8 cellular contexts compared by ENCODE assay signal in the genomic region with DNA sequence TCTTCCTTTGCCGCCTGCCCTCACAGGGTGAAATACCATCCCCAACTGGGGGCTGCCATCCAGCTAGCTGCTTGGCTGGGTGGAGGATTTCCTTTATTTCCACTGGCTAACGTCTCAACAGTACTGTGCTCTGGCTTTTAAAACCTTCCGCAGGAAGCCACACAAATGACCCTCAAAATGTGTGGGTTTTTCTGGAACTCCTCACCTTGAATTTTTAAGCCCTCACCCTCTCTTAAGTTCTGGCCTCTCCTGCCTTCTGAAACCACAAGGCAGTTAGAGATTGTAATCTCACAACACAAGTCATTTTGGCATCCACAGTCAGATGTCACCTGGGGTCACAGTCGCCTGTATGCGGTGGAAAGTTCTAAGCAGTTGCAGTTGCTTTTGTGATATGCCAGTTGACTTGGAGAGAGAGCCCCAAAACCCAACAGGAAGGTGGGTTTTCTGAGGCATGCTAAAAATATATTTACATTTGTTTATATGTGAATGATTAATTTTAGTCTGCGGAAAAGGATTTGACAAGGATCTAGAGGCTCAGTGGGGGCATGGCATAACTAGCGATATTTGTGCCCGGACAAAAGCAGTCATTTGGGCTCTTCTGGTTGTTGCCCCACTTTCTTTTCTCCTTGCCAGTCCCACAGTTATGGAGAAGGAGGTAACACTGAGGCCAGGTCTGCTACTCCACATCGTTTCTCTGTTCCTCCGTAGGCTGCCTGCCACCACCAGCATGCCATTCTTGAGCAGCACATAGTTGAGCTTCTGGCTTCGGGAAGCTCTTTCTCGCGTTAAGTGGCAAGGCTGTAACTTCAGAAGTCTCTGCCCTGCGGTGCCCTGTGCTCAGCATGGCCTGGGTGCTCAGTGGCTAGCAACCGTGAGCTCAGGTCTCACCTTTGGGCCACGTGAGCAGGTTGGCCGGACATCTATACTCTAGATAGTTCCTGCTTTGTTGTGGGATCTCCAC.
DNase-seq lines count a peak whose midpoint lies in the region; ATAC-seq and TF ChIP-seq lines count a peak whose summit lies in the region.

No MANE protein-coding gene starts in this region.

- peak; percentile 68 for ATAC-seq in GM18861 (IDR thresholded peaks at IDR 0.05; ENCODE audit: unreplicated experiment)
- no peak for ATAC-seq in HG02588 (IDR thresholded peaks at IDR 0.05; ENCODE audit: unreplicated experiment)
- no peak for ATAC-seq in HG03175 (IDR thresholded peaks at IDR 0.05; ENCODE audit: unreplicated experiment)

- no peak for TF ChIP-seq CTCF in HL-60 (IDR thresholded peaks at IDR 0.05; ENCODE audit: insufficient read depth, low read length)
- no peak for TF ChIP-seq CTCF in vagina (IDR thresholded peaks at IDR 0.05)

- H3K27ac ChIP-seq in HL-60 (replicated peaks): peak overlapping the region; percentile 84
- H3K27ac ChIP-seq in vagina: no peak overlapping the region

- DNase-seq in HL-60 (ENCODE audit: low read depth in 1 of 2, low spot score in 1 of 2) (peak; percentile 16 to 86), activated T-cell treated with anti-CD3 and anti-CD28 coated beads for 4 hours (peak; percentile 19), ureter (ENCODE audit: low spot score) (no peak), vagina (ENCODE audit: extremely low spot score in 2 of 2) (no peak)
- DNase-seq in stimulated activated CD4-positive, alpha-beta T cell treated with anti-CD3 and anti-CD28 coated beads, Interleukin-12 subunit alpha, Interleukin-12 subunit beta, amount 100 ng/mL, for 48 hours (ENCODE audit: low read depth in 2 of 3, low spot score in 1 of 3): peak; percentile 35 to 68 (median 63)

- no peaks in the 10 kb centered on the region for H3K4me1 ChIP-seq in vagina

- H3K9me3 ChIP-seq in vagina: no peaks in the 10 kb centered on the region

- no peaks in the 10 kb centered on the region for H3K27me3 ChIP-seq in HL-60 (ENCODE audit: insufficient read depth, poor library complexity, severe bottlenecking)
- H3K27me3 ChIP-seq in vagina: no peaks in the 10 kb centered on the region

- TF ChIP-seq POLR2A in vagina (IDR thresholded peaks at IDR 0.05): no peak

- no peaks in the 10 kb centered on the region for H3K36me3 ChIP-seq in vagina

- intact Hi-C loops in vagina (cut with DNase I): no loop called here

- no peak overlapping the region for H3K4me3 ChIP-seq in HL-60 (replicated peaks; ENCODE audit: insufficient read depth, low read length)
- no peak overlapping the region for H3K4me3 ChIP-seq in vagina

Comparison
In these comparisons a context has a peak if more than half of its experiments do, and no peak if none do; other contexts are left out.
1. DNase-seq: peak in HL-60 (2 of 2), activated T-cell treated with anti-CD3 and anti-CD28 coated beads for 4 hours (single experiment) and stimulated activated CD4-positive, alpha-beta T cell treated with anti-CD3 and anti-CD28 coated beads, Interleukin-12 subunit alpha, Interleukin-12 subunit beta, amount 100 ng/mL, for 48 hours (3 of 3); none in ureter (single experiment) and vagina (0 of 2).